Comparison of ENCODE assay signal across 14 cellular contexts in the genomic region with DNA sequence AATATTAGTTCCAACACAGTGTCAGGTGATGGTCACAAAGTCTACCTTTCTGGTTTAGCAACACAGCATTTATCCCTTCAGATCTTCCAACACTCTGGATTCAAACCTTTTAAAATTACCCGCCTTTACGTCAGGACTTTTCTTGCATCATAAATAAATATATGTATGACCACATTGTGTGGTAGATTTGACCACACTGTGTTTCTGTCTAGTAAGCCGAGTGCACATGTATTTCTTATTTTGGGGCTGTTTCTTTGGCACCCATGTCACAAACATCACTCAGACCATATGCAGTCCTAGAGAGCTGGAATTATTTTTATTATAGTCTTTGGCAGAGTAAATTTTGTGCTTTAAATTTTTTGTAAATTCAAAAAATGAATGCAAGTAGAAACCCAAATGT.
A peak's percentile ranks its signal among the peaks of the same experiment; 100 is the strongest.
DNase-seq lines count a peak whose midpoint lies in the region; ATAC-seq and TF ChIP-seq lines count a peak whose summit lies in the region.
"Had no signal": no experiment of that assay in that cellular context is flagged by ENCODE, and none has a peak within 500 bp of the region (broad histone marks: within the 10 kb centered on the region; RNA-seq: fewer than 3 reads in every experiment).

No MANE protein-coding gene starts in this region.

- no peak overlapping the region for H3K9ac ChIP-seq in neural progenitor cell
- H3K9ac ChIP-seq: GM23248 had no signal

- H3K36me3 Mint-ChIP-seq in activated T-cell treated with anti-CD3 and anti-CD28 coated beads, Interleukin-2, amount 50 U/mL, for 24 hours (ENCODE audit: low read depth) = peaks cover 58% of the 10 kb centered on the region
- H3K36me3 Mint-ChIP-seq in activated naive CD8-positive, alpha-beta T cell treated with anti-CD3 and anti-CD28 coated beads for 36 hours = peaks cover 51% of the 10 kb centered on the region
- peaks cover 39% of the 10 kb centered on the region for H3K36me3 Mint-ChIP-seq in stimulated activated memory B cell treated with anti-CD40 and anti-IgM and Interleukin-4, amounts not matched to agents 10 μg/mL and 1 μg/mL and 100 μg/mL, for 72 hours
- no peaks in the 10 kb centered on the region for H3K36me3 Mint-ChIP-seq in neural progenitor cell

- DNase-seq in activated T-cell treated with anti-CD3 and anti-CD28 coated beads, Interleukin-2, amount 50 U/mL, for 24 hours = no peak
- no peak for DNase-seq in activated T-cell treated with anti-CD3 and anti-CD28 coated beads, Interleukin-2, amount 50 U/mL, for 48 hours
- DNase-seq in NOMO-1 treated with DMSO at 0.1 percent for 48 hours (lab: John Stamatoyannopoulos, UW; ENCODE audit: unreplicated experiment) (peak; percentile 47), neural progenitor cell (ENCODE audit: low spot score) (no peak), activated gamma-delta T cell treated with Interleukin-2 at 50 U/mL for 16 hours (no peak)
- no peak for DNase-seq in activated naive CD8-positive, alpha-beta T cell treated with anti-CD3 and anti-CD28 coated beads for 36 hours
- DNase-seq: foreskin melanocyte, NCI-H1930, NCI-H524 treated with DMSO at 0.1 percent for 48 hours had no signal

- ATAC-seq in stimulated activated memory B cell treated with anti-CD40 and anti-IgM and Interleukin-4, amounts not matched to agents 10 μg/mL and 1 μg/mL and 100 μg/mL, for 72 hours = no peak
- no peak for ATAC-seq in GM18870 (IDR thresholded peaks at IDR 0.05; ENCODE audit: unreplicated experiment)

- no peaks in the 10 kb centered on the region for H3F3A ChIP-seq in neural progenitor cell (ENCODE audit: low read depth)

- H3K79me2 ChIP-seq in neural progenitor cell (ENCODE audit: low read depth) = no peaks in the 10 kb centered on the region

- H3K27ac ChIP-seq in neural progenitor cell = no peak overlapping the region
- H3K27ac ChIP-seq: GM23248, prostate gland, VCaP had no signal

- H3K9me3 Mint-ChIP-seq in activated T-cell treated with anti-CD3 and anti-CD28 coated beads, Interleukin-2, amount 50 U/mL, for 24 hours = no peaks in the 10 kb centered on the region
- H3K9me3 Mint-ChIP-seq in activated naive CD8-positive, alpha-beta T cell treated with anti-CD3 and anti-CD28 coated beads for 36 hours = peaks cover 2% of the 10 kb centered on the region
- H3K9me3 Mint-ChIP-seq in stimulated activated memory B cell treated with anti-CD40 and anti-IgM and Interleukin-4, amounts not matched to agents 10 μg/mL and 1 μg/mL and 100 μg/mL, for 72 hours = no peaks in the 10 kb centered on the region
- no peaks in the 10 kb centered on the region for H3K9me3 Mint-ChIP-seq in neural progenitor cell

- peaks cover 81% of the 10 kb centered on the region for H3K4me1 Mint-ChIP-seq in activated T-cell treated with anti-CD3 and anti-CD28 coated beads, Interleukin-2, amount 50 U/mL, for 24 hours (ENCODE audit: low read depth)
- H3K4me1 Mint-ChIP-seq in activated naive CD8-positive, alpha-beta T cell treated with anti-CD3 and anti-CD28 coated beads for 36 hours = peaks cover 77% of the 10 kb centered on the region
- H3K4me1 Mint-ChIP-seq in stimulated activated memory B cell treated with anti-CD40 and anti-IgM and Interleukin-4, amounts not matched to agents 10 μg/mL and 1 μg/mL and 100 μg/mL, for 72 hours = peaks cover 80% of the 10 kb centered on the region
- H3K4me1 Mint-ChIP-seq in neural progenitor cell = peaks cover 12% of the 10 kb centered on the region

- no peak for TF ChIP-seq CTCF in neural progenitor cell (IDR thresholded peaks at IDR 0.05)

- H4K20me1 ChIP-seq in neural progenitor cell (ENCODE audit: low read depth) = no peaks in the 10 kb centered on the region

- peak overlapping the region; percentile 88 for H3K27ac Mint-ChIP-seq in activated T-cell treated with anti-CD3 and anti-CD28 coated beads, Interleukin-2, amount 50 U/mL, for 24 hours
- H3K27ac Mint-ChIP-seq in activated naive CD8-positive, alpha-beta T cell treated with anti-CD3 and anti-CD28 coated beads for 36 hours = peak overlapping the region; percentile 90
- peak overlapping the region; percentile 99 for H3K27ac Mint-ChIP-seq in stimulated activated memory B cell treated with anti-CD40 and anti-IgM and Interleukin-4, amounts not matched to agents 10 μg/mL and 1 μg/mL and 100 μg/mL, for 72 hours
- H3K27ac Mint-ChIP-seq in neural progenitor cell = no peak overlapping the region

- H2AFZ ChIP-seq in neural progenitor cell (replicated peaks) = no peak overlapping the region
- H2AFZ ChIP-seq: GM23248 had no signal

- no peaks in the 10 kb centered on the region for H3K27me3 Mint-ChIP-seq in activated T-cell treated with anti-CD3 and anti-CD28 coated beads, Interleukin-2, amount 50 U/mL, for 24 hours
- no peaks in the 10 kb centered on the region for H3K27me3 Mint-ChIP-seq in activated naive CD8-positive, alpha-beta T cell treated with anti-CD3 and anti-CD28 coated beads for 36 hours
- H3K27me3 Mint-ChIP-seq in stimulated activated memory B cell treated with anti-CD40 and anti-IgM and Interleukin-4, amounts not matched to agents 10 μg/mL and 1 μg/mL and 100 μg/mL, for 72 hours = no peaks in the 10 kb centered on the region
- peaks cover 3% of the 10 kb centered on the region for H3K27me3 Mint-ChIP-seq in neural progenitor cell (ENCODE audit: insufficient read depth, low read depth)

- no peak overlapping the region for H3K4me2 ChIP-seq in neural progenitor cell

- H3K9me3 ChIP-seq in neural progenitor cell (ENCODE audit: low read depth) = no peaks in the 10 kb centered on the region
- H3K9me3 ChIP-seq: prostate gland had no signal

- peaks cover 14% of the 10 kb centered on the region for H3K4me1 ChIP-seq in neural progenitor cell
- H3K4me1 ChIP-seq: prostate gland had no signal

- no peaks in the 10 kb centered on the region for H3K27me3 ChIP-seq in neural progenitor cell

- no peak overlapping the region for H3K4me3 Mint-ChIP-seq in activated T-cell treated with anti-CD3 and anti-CD28 coated beads, Interleukin-2, amount 50 U/mL, for 24 hours
- peak overlapping the region; percentile 37 for H3K4me3 Mint-ChIP-seq in activated naive CD8-positive, alpha-beta T cell treated with anti-CD3 and anti-CD28 coated beads for 36 hours
- peak overlapping the region; percentile 18 for H3K4me3 Mint-ChIP-seq in stimulated activated memory B cell treated with anti-CD40 and anti-IgM and Interleukin-4, amounts not matched to agents 10 μg/mL and 1 μg/mL and 100 μg/mL, for 72 hours
- H3K4me3 Mint-ChIP-seq in neural progenitor cell = no peak overlapping the region

- H3K36me3 ChIP-seq in neural progenitor cell = no peaks in the 10 kb centered on the region
- H3K36me3 ChIP-seq: prostate gland had no signal

- H3K4me3 ChIP-seq in neural progenitor cell = no peak overlapping the region
- H3K4me3 ChIP-seq: GM23248, prostate gland had no signal

Comparison
In these comparisons a context has a peak if more than half of its experiments do, and no peak if none do; other contexts are left out.
1. H3K4me3 Mint-ChIP-seq: peak in activated naive CD8-positive, alpha-beta T cell treated with anti-CD3 and anti-CD28 coated beads for 36 hours (single experiment) and stimulated activated memory B cell treated with anti-CD40 and anti-IgM and Interleukin-4, amounts not matched to agents 10 μg/mL and 1 μg/mL and 100 μg/mL, for 72 hours (single experiment); none in activated T-cell treated with anti-CD3 and anti-CD28 coated beads, Interleukin-2, amount 50 U/mL, for 24 hours (single experiment) and neural progenitor cell (single experiment).